ENCODE assay signal across 8 cellular contexts in the genomic region with DNA sequence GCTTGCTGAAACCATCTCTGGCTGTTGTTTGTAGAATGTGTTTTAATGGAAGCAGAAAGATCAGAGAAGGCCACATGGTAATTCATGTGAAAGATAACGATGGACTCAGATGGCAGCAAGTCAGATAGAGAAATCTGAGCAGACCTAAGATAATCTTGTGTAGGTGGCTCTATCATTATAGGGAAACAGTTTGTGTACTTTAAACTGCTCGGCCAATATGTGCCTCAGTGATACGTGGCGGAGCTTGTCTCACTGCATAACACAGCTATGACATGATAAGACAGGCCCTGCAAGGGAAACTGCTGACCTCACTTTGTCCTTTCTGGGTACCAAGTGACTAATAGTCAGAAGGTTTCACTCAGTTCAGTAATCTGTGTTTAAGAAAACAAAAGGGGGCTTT. TPM values are rescaled to one million over a fixed set of nuclear protein-coding genes. Genes with fewer than 3 reads are reported as not detected.
DNase-seq lines count a peak whose midpoint lies in the region; ATAC-seq, FAIRE-seq and TF ChIP-seq lines count a peak whose summit lies in the region.

No MANE protein-coding gene starts in this region.

- H4K20me1 ChIP-seq in SK-N-SH (ENCODE audit: insufficient read depth): no peaks in the 10 kb centered on the region

- TF ChIP-seq RAD21 in SK-N-SH (IDR thresholded peaks at IDR 0.05; ENCODE audit: low read length): no peak

- 52% methylated on average over 4 of the region's 4 CpGs for WGBS in SK-N-SH (ENCODE audit: low lambda C conversion rate)
- WGBS in esophagus muscularis mucosa: 59% methylated on average over 4 of the region's 4 CpGs

- no peaks in the 10 kb centered on the region for H3K4me1 ChIP-seq in SK-N-SH (ENCODE audit: control insufficient read depth in 1 of 2, insufficient read depth in 2 of 2, low read depth in 1 of 2, low read length in 1 of 2)
- no peaks in the 10 kb centered on the region for H3K4me1 ChIP-seq in esophagus muscularis mucosa

- no peak overlapping the region for H3K4me2 ChIP-seq in SK-N-SH

- H3F3A ChIP-seq in SK-N-SH (replicated peaks; ENCODE audit: insufficient read depth): no peaks in the 10 kb centered on the region

- FAIRE-seq in D721Med (lab: Jason Lieb, UNC): no peak

- intact Hi-C loops in esophagus muscularis mucosa (cut with DNase I): no loop called here

- 0 out of 4 replicates have a peak overlapping the region, but pooled peaks of 1 of the 2 experiments have one; percentile 5 for H3K27ac ChIP-seq in SK-N-SH (ENCODE audit: low read depth in 2 of 2, low read length in 1 of 2)
- no peak overlapping the region for H3K27ac ChIP-seq in esophagus muscularis mucosa (replicated peaks in 1 of 4)

- H3K36me3 ChIP-seq in SK-N-SH (replicated peaks in 1 of 2; ENCODE audit: control insufficient read depth in 1 of 2, insufficient read depth in 2 of 2, low read length in 1 of 2): peaks cover 0 to 25% of the 10 kb centered on the region in 2 experiments
- no peaks in the 10 kb centered on the region for H3K36me3 ChIP-seq in esophagus muscularis mucosa

- peak; percentile 68 for ATAC-seq in HG02763 (IDR thresholded peaks at IDR 0.05; ENCODE audit: unreplicated experiment)

- in situ Hi-C loops in GM13976 (cut with MboI; ENCODE audit: low sequenced_read_pairs, unreplicated experiment): no loop called here

- H3K9me3 ChIP-seq in SK-N-SH: no peaks in the 10 kb centered on the region
- H3K9me3 ChIP-seq in esophagus muscularis mucosa: no peaks in the 10 kb centered on the region

- TF ChIP-seq POLR2A in esophagus muscularis mucosa (IDR thresholded peaks at IDR 0.05; ENCODE audit: low read depth): no peak

- H3K4me3 ChIP-seq in SK-N-SH (ENCODE audit: low read depth in 2 of 2, low read length in 1 of 2): no peak overlapping the region
- H3K4me3 ChIP-seq in esophagus muscularis mucosa: no peak overlapping the region

- H3K27me3 ChIP-seq in SK-N-SH (ENCODE audit: insufficient read depth) (no peaks in the 10 kb centered on the region), esophagus muscularis mucosa (no peaks in the 10 kb centered on the region)

- POLR2A ChIA-PET in SK-N-SH (lab: Yijun Ruan, JAX): no interaction called here

- H3K9me2 ChIP-seq in SK-N-SH: no peaks in the 10 kb centered on the region

- H2AFZ ChIP-seq in SK-N-SH (ENCODE audit: low read depth): peak overlapping the region; percentile 13; the same call in 1 of the 2 replicates

- H3K79me2 ChIP-seq in SK-N-SH (ENCODE audit: insufficient read depth): no peaks in the 10 kb centered on the region

- CTCF ChIA-PET in SK-N-SH (lab: Yijun Ruan, JAX): no interaction called here

- DNase-seq in GM13976 (ENCODE audit: low spot score) (peak; percentile 5), SK-N-SH (no peak), myocyte (ENCODE audit: low read depth) (peak; percentile 19), esophagus muscularis mucosa (ENCODE audit: extremely low spot score) (no peak), D721Med (ENCODE audit: insufficient read length, low spot score) (no peak), anterior cingulate cortex (lab: John Stamatoyannopoulos, UW) (no peak)
- no peak for DNase-seq in stimulated activated CD8-positive, alpha-beta memory T cell treated with anti-CD3 and anti-CD28 coated beads, Interleukin-4, amount 100 ng/mL, for 48 hours

- TF ChIP-seq CTCF in GM13976 (IDR thresholded peaks at IDR 0.05; ENCODE audit: borderline replicate concordance, control extremely low read depth, extremely low read depth, insufficient read depth, missing control alignments) (no peak), SK-N-SH (IDR thresholded peaks at IDR 0.05) (no peak), esophagus muscularis mucosa (IDR thresholded peaks at IDR 0.05) (no peak), D721Med (IDR thresholded peaks at IDR 0.05; ENCODE audit: insufficient read depth, missing control alignments) (no peak)

- H3K9ac ChIP-seq in SK-N-SH: no peak overlapping the region

- TF ChIP-seq EP300 in SK-N-SH (IDR thresholded peaks at IDR 0.05; ENCODE audit: borderline replicate concordance in 1 of 2, low read depth in 1 of 2, low read length in 1 of 2) (no peak), esophagus muscularis mucosa (IDR thresholded peaks at IDR 0.05) (no peak)

TF ChIP-seq in SK-N-SH, 30 proteins besides CTCF, POLR2A, EP300 and RAD21:
- TF ChIP-seq FOSL2 (IDR thresholded peaks at IDR 0.05; ENCODE audit: borderline replicate concordance, low read depth) (no peak), TCF12 (IDR thresholded peaks at IDR 0.05) (0 out of 2 replicates have a peak, but pooled peaks have one; percentile 10), RXRA (IDR thresholded peaks at IDR 0.05; ENCODE audit: borderline replicate concordance, low read depth) (0 out of 2 replicates have a peak, but pooled peaks have one; percentile 25), JUND (IDR thresholded peaks at IDR 0.05) (no peak)

RNA-seq across cellular contexts. Expression of gene MME, which starts 51.0 kb away (rescaled TPM):
- polyA plus RNA-seq in SK-N-SH (2012; rRNA removed): 167 and 286 TPM in 2 replicates
- polyA plus RNA-seq in SK-N-SH (2012; cell fraction: cytosol; rRNA removed): 264 and 284 TPM in 2 replicates
- 123 and 209 TPM in 2 replicates for polyA plus RNA-seq in SK-N-SH (2012; cell fraction: nucleus; rRNA removed)
- total RNA-seq in myocyte: 132 and 149 TPM in 2 replicates
- polyA plus RNA-seq in myocyte (2012): 30.4 TPM
- total RNA-seq in esophagus muscularis mucosa: 1 to 10 TPM; 1.7 to 6.5 (median 4.5) TPM

Comparison
In these comparisons a context has a peak if more than half of its experiments do, and no peak if none do; other contexts are left out.
1. DNase-seq: peak in GM13976 (single experiment) and myocyte (single experiment); none in SK-N-SH (single experiment), esophagus muscularis mucosa (single experiment), stimulated activated CD8-positive, alpha-beta memory T cell treated with anti-CD3 and anti-CD28 coated beads, Interleukin-4, amount 100 ng/mL, for 48 hours (single experiment), D721Med (single experiment) and anterior cingulate cortex (0 of 58).
2. RNA of gene MME, which starts 51.0 kb away (total RNA-seq): 132 to 149 TPM in myocyte; 1.7 to 6.5 TPM in esophagus muscularis mucosa; every median in the first group is over 10 times any median in the second.